Comparison of ENCODE assay signal across 10 cellular contexts in genomic region chr10:126042354-126042753, GRCh38.
DNase-seq lines count a peak whose midpoint lies in the region; ATAC-seq and TF ChIP-seq lines count a peak whose summit lies in the region.
"Had no signal": no experiment of that assay in that cellular context is flagged by ENCODE, and none has a peak within 500 bp of the region (broad histone marks: within the 10 kb centered on the region; RNA-seq: fewer than 3 reads in every experiment).

No MANE protein-coding gene starts in this region.

- ATAC-seq in left ventricle myocardium superior = no peak
- no peak for ATAC-seq in activated naive CD8-positive, alpha-beta T cell treated with anti-CD3 and anti-CD28 coated beads, Interleukin-2, amount 10 ng/mL, durations not matched to agents 7 days and 5 days (ENCODE audit: low read depth)
- ATAC-seq in lower lobe of right lung = peak in 1 of 2 donors; percentile 5
- ATAC-seq in HG03571 (IDR thresholded peaks at IDR 0.05; ENCODE audit: unreplicated experiment) = no peak

- no peaks in the 10 kb centered on the region for H3K27me3 ChIP-seq in lower lobe of right lung (ENCODE audit: low read depth)
- H3K27me3 ChIP-seq in tibial nerve = no peaks in the 10 kb centered on the region

- WGBS in tibial nerve, 2 donors = 63% methylated on average over 4 of the region's 4 CpGs

- no peak for TF ChIP-seq POLR2A in tibial nerve (IDR thresholded peaks at IDR 0.05)

- H3K4me3 Mint-ChIP-seq in activated naive CD8-positive, alpha-beta T cell treated with anti-CD3 and anti-CD28 coated beads, Interleukin-2, amount 10 ng/mL, durations not matched to agents 7 days and 5 days = no peak overlapping the region
- H3K4me3 Mint-ChIP-seq: activated CD4-positive, alpha-beta T cell treated with anti-CD3 and anti-CD28 coated beads, Interleukin-2, amount 10 ng/mL, durations not matched to agents 7 days and 5 days had no signal

- intact Hi-C loops in cardiac septum (cut with DNase I) = loop anchor here (10.0 kb wide), 1 partner anchor 112 kb away; no protein-coding TSS in a partner anchor
- intact Hi-C loops in left ventricle myocardium superior (cut with micrococcal nuclease) = no loop called here
- intact Hi-C loops in lower lobe of right lung (cut with DNase I) = no loop called here

- H3K4me1 ChIP-seq in lower lobe of right lung (peaks cover 24% of the 10 kb centered on the region), tibial nerve (peaks cover 0 to 14% (median 4%) of the 10 kb centered on the region in 4 donors)

- TF ChIP-seq CTCF in lower lobe of right lung (IDR thresholded peaks at IDR 0.05) (no peak), tibial nerve (IDR thresholded peaks at IDR 0.05) (no peak)

- H3K36me3 Mint-ChIP-seq in activated naive CD8-positive, alpha-beta T cell treated with anti-CD3 and anti-CD28 coated beads, Interleukin-2, amount 10 ng/mL, durations not matched to agents 7 days and 5 days = no peaks in the 10 kb centered on the region

- POLR2A ChIA-PET in activated naive CD8-positive, alpha-beta T cell treated with anti-CD3 and anti-CD28 coated beads, Interleukin-2, amount 10 ng/mL, durations not matched to agents 7 days and 5 days (lab: Charles Lee) = no interaction called here

- no peak for TF ChIP-seq EP300 in tibial nerve (IDR thresholded peaks at IDR 0.05)

- peak overlapping the region; percentile 42 for H3K27ac Mint-ChIP-seq in activated naive CD8-positive, alpha-beta T cell treated with anti-CD3 and anti-CD28 coated beads, Interleukin-2, amount 10 ng/mL, durations not matched to agents 7 days and 5 days
- H3K27ac Mint-ChIP-seq: activated CD4-positive, alpha-beta T cell treated with anti-CD3 and anti-CD28 coated beads, Interleukin-2, amount 10 ng/mL, durations not matched to agents 7 days and 5 days had no signal

- H3K27me3 Mint-ChIP-seq in activated naive CD8-positive, alpha-beta T cell treated with anti-CD3 and anti-CD28 coated beads, Interleukin-2, amount 10 ng/mL, durations not matched to agents 7 days and 5 days = peaks cover 2% of the 10 kb centered on the region
- H3K27me3 Mint-ChIP-seq: activated CD4-positive, alpha-beta T cell treated with anti-CD3 and anti-CD28 coated beads, Interleukin-2, amount 10 ng/mL, durations not matched to agents 7 days and 5 days had no signal

- DNase-seq in cardiac septum (ENCODE audit: low spot score) (peak; percentile 64), left ventricle myocardium superior (no peak), lower lobe of right lung (no peak), tibial nerve (ENCODE audit: low spot score in 2 of 2) (no peak), NCI-H1417 (lab: John Stamatoyannopoulos, UW) (no peak), NCI-H2227 (lab: John Stamatoyannopoulos, UW; ENCODE audit: unreplicated experiment) (no peak)
- no peak for DNase-seq in activated naive CD8-positive, alpha-beta T cell treated with anti-CD3 and anti-CD28 coated beads, Interleukin-2, amount 10 ng/mL, durations not matched to agents 7 days and 5 days

- no peaks in the 10 kb centered on the region for H3K9me3 ChIP-seq in lower lobe of right lung
- no peaks in the 10 kb centered on the region for H3K9me3 ChIP-seq in tibial nerve

- peaks cover 7% of the 10 kb centered on the region for H3K4me1 Mint-ChIP-seq in activated naive CD8-positive, alpha-beta T cell treated with anti-CD3 and anti-CD28 coated beads, Interleukin-2, amount 10 ng/mL, durations not matched to agents 7 days and 5 days

- H3K27ac ChIP-seq in lower lobe of right lung = peak overlapping the region; percentile 85
- peak overlapping the region in 3 of 4 donors; percentile 5 to 54 (median 25) for H3K27ac ChIP-seq in tibial nerve
- H3K27ac ChIP-seq: KMS-11 had no signal

- no peaks in the 10 kb centered on the region for H3K9me3 Mint-ChIP-seq in activated naive CD8-positive, alpha-beta T cell treated with anti-CD3 and anti-CD28 coated beads, Interleukin-2, amount 10 ng/mL, durations not matched to agents 7 days and 5 days
- H3K9me3 Mint-ChIP-seq: activated CD4-positive, alpha-beta T cell treated with anti-CD3 and anti-CD28 coated beads, Interleukin-2, amount 10 ng/mL, durations not matched to agents 7 days and 5 days had no signal

- H3K36me3 ChIP-seq in lower lobe of right lung (no peaks in the 10 kb centered on the region), tibial nerve (no peaks in the 10 kb centered on the region)

- H3K4me3 ChIP-seq in lower lobe of right lung = peak overlapping the region; percentile 31
- peak overlapping the region in 2 of 4 donors; percentile 11 to 24 for H3K4me3 ChIP-seq in tibial nerve
